20 cellular contexts compared by ENCODE assay signal in the genomic region with DNA sequence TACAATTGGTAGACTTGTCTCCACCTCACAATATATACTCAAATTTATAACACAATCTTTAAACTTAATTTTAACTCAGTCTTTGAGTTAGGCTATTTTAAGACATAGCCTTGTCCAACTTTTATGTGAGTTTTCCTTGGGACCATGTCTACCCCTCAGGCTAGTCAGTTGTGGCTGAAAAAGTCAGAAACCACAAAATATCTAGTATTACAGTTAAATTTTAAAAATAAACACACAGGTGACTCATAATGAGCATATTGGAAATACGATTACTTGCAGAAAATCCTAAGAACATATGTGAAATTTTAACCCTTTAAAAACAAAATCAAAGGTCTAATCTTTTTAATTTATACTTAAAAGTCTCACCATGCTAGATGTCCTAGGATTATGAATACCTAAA. TPM values are rescaled to one million over a fixed set of nuclear protein-coding genes. Genes with fewer than 3 reads are reported as not detected.
A peak's percentile ranks its signal among the peaks of the same experiment; 100 is the strongest.
DNase-seq lines count a peak whose midpoint lies in the region; TF ChIP-seq lines count a peak whose summit lies in the region.
"Had no signal": no experiment of that assay in that cellular context is flagged by ENCODE, and none has a peak within 500 bp of the region (broad histone marks: within the 10 kb centered on the region; RNA-seq: fewer than 3 reads in every experiment).

No MANE protein-coding gene starts in this region.

- peak overlapping the region; percentile 31; the same call in 1 of the 2 replicates for H3K4me2 ChIP-seq in KMS-11

- H3K4me1 Mint-ChIP-seq in type B pancreatic cell (ENCODE audit: unreplicated experiment) = no peaks in the 10 kb centered on the region

- TF ChIP-seq CTCF in KMS-11 (conservative IDR thresholded peaks at IDR 0.05; ENCODE audit: low read depth, low read length) = no peak
- TF ChIP-seq CTCF in type B pancreatic cell (conservative IDR thresholded peaks at IDR 0.05) = no peak

- no peaks in the 10 kb centered on the region for H3K79me2 ChIP-seq in KMS-11 (ENCODE audit: insufficient read depth, low read depth)

- H3K27me3 Mint-ChIP-seq in type B pancreatic cell = no peaks in the 10 kb centered on the region

- H3K9ac ChIP-seq in KMS-11 = no peak overlapping the region

- no peaks in the 10 kb centered on the region for H3K27me3 ChIP-seq in KMS-11 (ENCODE audit: insufficient read depth, low read depth)
- H3K27me3 ChIP-seq: left lung had no signal

- no peaks in the 10 kb centered on the region for H3K36me3 ChIP-seq in KMS-11 (ENCODE audit: insufficient read depth)
- H3K36me3 ChIP-seq: left lung had no signal

- no peak overlapping the region for H3K4me3 Mint-ChIP-seq in type B pancreatic cell
- H3K4me3 Mint-ChIP-seq: activated naive CD8-positive, alpha-beta T cell had no signal

- H3K4me1 ChIP-seq in KMS-11 (ENCODE audit: low read depth, poor library complexity, severe bottlenecking) = peaks cover 31% of the 10 kb centered on the region
- H3K4me1 ChIP-seq: left lung had no signal

- peak overlapping the region; percentile 19; the same call in 1 of the 2 replicates for H3K27ac ChIP-seq in KMS-11
- H3K27ac ChIP-seq: epithelial cell of prostate, left lung had no signal

- H4K20me1 ChIP-seq in KMS-11 (ENCODE audit: insufficient read depth) = no peaks in the 10 kb centered on the region

- H3K4me3 ChIP-seq in KMS-11 (IDR thresholded peaks at IDR 0.05; ENCODE audit: insufficient read depth, low read depth, low read length) = no peak overlapping the region
- H3K4me3 ChIP-seq: left lung had no signal

- no peaks in the 10 kb centered on the region for H3K9me3 Mint-ChIP-seq in type B pancreatic cell

- H3K36me3 Mint-ChIP-seq in type B pancreatic cell = no peaks in the 10 kb centered on the region

- no peak overlapping the region for H3K27ac Mint-ChIP-seq in type B pancreatic cell
- H3K27ac Mint-ChIP-seq: activated naive CD8-positive, alpha-beta T cell had no signal

- no peak overlapping the region for H2AFZ ChIP-seq in KMS-11 (ENCODE audit: low read depth)

- peak; percentile 41 for DNase-seq in EH (ENCODE audit: low read depth)
- peak; percentile 78 for DNase-seq in HCEC 1CT
- DNase-seq in fibroblast of gingiva (ENCODE audit: low read depth) = peak; percentile 6
- DNase-seq in NCI-H1436 treated with DMSO at 0.1 percent for 48 hours (lab: John Stamatoyannopoulos, UW) = no peak
- DNase-seq in type B pancreatic cell (ENCODE audit: extremely low spot score, unreplicated experiment) = no peak
- DNase-seq in MV-4-11 (lab: John Stamatoyannopoulos, UW) = no peak
- DNase-seq in SHP77 treated with DMSO at 0.1 percent for 48 hours (lab: John Stamatoyannopoulos, UW) = no peak
- DNase-seq: activated T-cell treated with anti-CD3 and anti-CD28 coated beads for 4 hours; hippocampal formation; left lung; NCI-H2081; NCI-H69; RPMI8226; stimulated activated CD4-positive, alpha-beta T cell treated with anti-CD3 and anti-CD28 coated beads, Interleukin-12 subunit alpha, Interleukin-12 subunit beta, amount 100 ng/mL, for 4 hours; substantia nigra had no signal

RNA-seq across cellular contexts. Expression of gene ASB17, which starts 4.8 kb away (rescaled TPM):
- total RNA-seq in type B pancreatic cell (ENCODE audit: low replicate concordance) = not detected in 2 replicates
- total RNA-seq: left lung; posterior vena cava; T-helper 2 cell treated with Interferon-gamma antibody and Interleukin-4, amounts not matched to agents 100 ng/mL and 5 ng/mL, for 36 hours had no signal

Comparison
In these comparisons a context has a peak if more than half of its experiments do, and no peak if none do; other contexts are left out.
1. DNase-seq: peak in EH (single experiment), HCEC 1CT (single experiment) and fibroblast of gingiva (single experiment); none in NCI-H1436 treated with DMSO at 0.1 percent for 48 hours (single experiment), type B pancreatic cell (single experiment), MV-4-11 (single experiment) and SHP77 treated with DMSO at 0.1 percent for 48 hours (single experiment).